ENCODE assay signal across 1 cellular context in the genomic region with DNA sequence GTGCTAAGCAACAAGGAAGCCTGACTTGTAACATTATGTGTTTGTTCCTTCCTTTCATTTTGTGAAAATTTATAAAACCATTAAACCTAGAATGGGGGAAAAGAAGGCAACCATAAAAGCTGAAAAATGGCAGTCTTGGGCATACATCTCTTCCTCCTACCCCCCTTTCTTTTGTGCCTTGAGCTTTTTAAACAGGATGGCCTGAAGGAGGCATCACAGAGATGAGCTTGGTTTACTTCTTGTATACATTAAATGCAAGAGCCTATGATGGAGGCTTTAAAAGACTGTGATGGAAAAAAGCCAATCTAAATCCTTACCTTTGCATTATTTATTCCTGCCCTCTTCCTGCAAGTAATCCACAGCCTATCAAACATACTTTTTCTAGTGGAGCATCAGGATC.
TF ChIP-seq lines count a peak whose summit lies in the region.

No MANE protein-coding gene starts in this region.

TF ChIP-seq in GM23338, 12 proteins besides CTCF, POLR2A, EP300 and RAD21 (continued from another document):
- TF ChIP-seq, protein P1, sequence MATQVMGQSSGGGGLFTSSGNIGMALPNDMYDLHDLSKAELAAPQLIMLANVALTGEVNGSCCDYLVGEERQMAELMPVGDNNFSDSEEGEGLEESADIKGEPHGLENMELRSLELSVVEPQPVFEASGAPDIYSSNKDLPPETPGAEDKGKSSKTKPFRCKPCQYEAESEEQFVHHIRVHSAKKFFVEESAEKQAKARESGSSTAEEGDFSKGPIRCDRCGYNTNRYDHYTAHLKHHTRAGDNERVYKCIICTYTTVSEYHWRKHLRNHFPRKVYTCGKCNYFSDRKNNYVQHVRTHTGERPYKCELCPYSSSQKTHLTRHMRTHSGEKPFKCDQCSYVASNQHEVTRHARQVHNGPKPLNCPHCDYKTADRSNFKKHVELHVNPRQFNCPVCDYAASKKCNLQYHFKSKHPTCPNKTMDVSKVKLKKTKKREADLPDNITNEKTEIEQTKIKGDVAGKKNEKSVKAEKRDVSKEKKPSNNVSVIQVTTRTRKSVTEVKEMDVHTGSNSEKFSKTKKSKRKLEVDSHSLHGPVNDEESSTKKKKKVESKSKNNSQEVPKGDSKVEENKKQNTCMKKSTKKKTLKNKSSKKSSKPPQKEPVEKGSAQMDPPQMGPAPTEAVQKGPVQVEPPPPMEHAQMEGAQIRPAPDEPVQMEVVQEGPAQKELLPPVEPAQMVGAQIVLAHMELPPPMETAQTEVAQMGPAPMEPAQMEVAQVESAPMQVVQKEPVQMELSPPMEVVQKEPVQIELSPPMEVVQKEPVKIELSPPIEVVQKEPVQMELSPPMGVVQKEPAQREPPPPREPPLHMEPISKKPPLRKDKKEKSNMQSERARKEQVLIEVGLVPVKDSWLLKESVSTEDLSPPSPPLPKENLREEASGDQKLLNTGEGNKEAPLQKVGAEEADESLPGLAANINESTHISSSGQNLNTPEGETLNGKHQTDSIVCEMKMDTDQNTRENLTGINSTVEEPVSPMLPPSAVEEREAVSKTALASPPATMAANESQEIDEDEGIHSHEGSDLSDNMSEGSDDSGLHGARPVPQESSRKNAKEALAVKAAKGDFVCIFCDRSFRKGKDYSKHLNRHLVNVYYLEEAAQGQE (IDR thresholded peaks at IDR 0.05; ENCODE audit: unreplicated experiment), result no peak
- TF ChIP-seq STAT1 (IDR thresholded peaks at IDR 0.05; ENCODE audit: unreplicated experiment) (no peak), JUNB (IDR thresholded peaks at IDR 0.05; ENCODE audit: unreplicated experiment) (no peak)
TF ChIP-seq in GM23338: peak in this region for 0.
